18 cellular contexts compared by ENCODE assay signal in the genomic region with DNA sequence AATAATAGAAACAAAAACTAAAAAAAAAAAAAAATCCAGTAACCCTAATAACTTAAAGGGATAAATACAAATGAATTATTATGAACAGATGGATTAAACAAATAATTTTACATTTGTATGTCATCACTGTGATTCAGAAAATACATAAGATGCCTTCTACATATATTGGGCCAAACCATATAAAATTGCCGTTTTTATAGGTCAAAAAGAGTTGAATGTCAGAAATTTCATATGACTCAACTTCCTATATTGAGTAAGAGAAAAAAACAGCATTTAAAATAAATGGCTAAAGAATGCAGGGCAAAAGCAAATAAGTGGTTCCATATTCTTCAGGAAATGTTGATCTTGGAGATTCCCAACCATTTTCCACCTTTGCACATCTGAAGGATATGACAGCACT.
"Had no signal": no experiment of that assay in that cellular context is flagged by ENCODE, and none has a peak within 500 bp of the region (broad histone marks: within the 10 kb centered on the region; RNA-seq: fewer than 3 reads in every experiment).

No MANE protein-coding gene starts in this region.

- H3K4me3 ChIP-seq: adrenal gland, heart left ventricle, mucosa of descending colon, right lobe of liver, suprapubic skin had no signal

- H3K4me1 ChIP-seq: right lobe of liver, suprapubic skin had no signal

- H3K27ac ChIP-seq: adrenal gland, heart left ventricle, right lobe of liver, suprapubic skin had no signal

- H3K27me3 ChIP-seq: adrenal gland, heart left ventricle, right lobe of liver, suprapubic skin had no signal

- H3K36me3 ChIP-seq: adrenal gland had no signal

- ATAC-seq: heart left ventricle; left lobe of liver; mucosa of descending colon; naive thymus-derived CD8-positive, alpha-beta T cell; right lobe of liver; T-helper 17 cell; WTC11 had no signal

- DNase-seq: activated CD4-positive, alpha-beta T cell treated with anti-CD3 and anti-CD28 coated beads for 48 hours; activated naive CD4-positive, alpha-beta T cell treated with anti-CD3 and anti-CD28 coated beads, Interleukin-2, amount 10 ng/mL, durations not matched to agents 7 days and 5 days; activated T-cell treated with anti-CD3 and anti-CD28 coated beads for 4 hours; adrenal gland; cerebellar nuclear complex; endodermal cell; foreskin melanocyte; heart left ventricle; islet precursor cell; mucosa of descending colon; naive thymus-derived CD8-positive, alpha-beta T cell; right lobe of liver; stimulated activated CD4-positive, alpha-beta T cell treated with anti-CD3 and anti-CD28 coated beads, Interleukin-12 subunit alpha, Interleukin-12 subunit beta, amount 100 ng/mL, for 4 hours; stimulated activated naive CD4-positive, alpha-beta T cell treated with Interleukin-2 at 50 U/mL for 16 hours; T-helper 17 cell had no signal
